In the genomic region with DNA sequence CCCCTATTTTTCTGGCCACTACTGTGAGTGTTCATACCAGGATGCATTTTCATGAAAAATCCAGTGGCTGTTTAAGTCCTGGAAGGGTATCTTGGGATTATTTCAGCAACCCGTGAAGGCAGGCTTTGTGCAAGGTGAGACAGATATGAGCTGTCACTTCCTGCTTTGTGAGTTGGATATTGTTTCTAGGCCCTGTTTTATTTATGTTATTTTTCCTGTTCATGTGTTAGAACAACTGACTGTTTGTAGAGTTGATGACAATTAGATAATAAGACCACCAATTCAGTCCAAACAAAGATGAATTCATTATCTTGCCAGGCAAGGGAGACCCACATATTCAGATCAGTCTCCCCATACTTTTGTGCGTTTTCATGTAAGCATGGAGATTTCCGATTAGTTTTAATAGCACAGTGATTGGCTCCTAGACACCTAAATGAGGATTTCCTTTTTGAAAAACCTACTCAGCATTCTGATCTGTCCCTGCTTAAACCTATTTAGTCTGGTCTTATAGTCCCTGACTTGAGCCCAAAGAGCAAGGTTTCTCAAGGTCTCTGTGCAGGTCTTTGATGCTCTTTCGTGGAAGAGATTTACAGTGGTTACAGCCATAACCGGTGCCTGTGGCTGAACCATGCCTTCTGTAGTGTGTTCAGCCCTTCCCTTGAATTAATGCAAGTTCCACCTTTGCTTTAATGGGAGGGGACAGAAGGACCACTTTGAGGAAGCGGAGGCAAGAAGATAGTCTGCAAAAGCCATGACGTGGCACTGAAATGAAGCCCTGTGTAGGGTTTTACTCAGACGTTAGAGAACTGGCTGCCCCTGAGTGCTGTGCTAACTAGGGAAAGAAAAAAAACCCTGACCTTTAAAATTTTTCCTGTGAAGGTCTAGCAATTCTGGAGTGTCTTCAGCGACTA, we compare ENCODE assay signal across 8 cellular contexts. TPM values are rescaled to one million over a fixed set of nuclear protein-coding genes. Genes with fewer than 3 reads are reported as not detected.
A peak's percentile ranks its signal among the peaks of the same experiment; 100 is the strongest.
DNase-seq lines count a peak whose midpoint lies in the region; ATAC-seq and TF ChIP-seq lines count a peak whose summit lies in the region.

No MANE protein-coding gene starts in this region.

- ATAC-seq in HG03108 (IDR thresholded peaks at IDR 0.05; ENCODE audit: unreplicated experiment) = no peak
- ATAC-seq in HG03196 (IDR thresholded peaks at IDR 0.05; ENCODE audit: unreplicated experiment) = no peak

- H3K36me3 Mint-ChIP-seq in chondrocyte (ENCODE audit: low read depth) = peaks cover 26% of the 10 kb centered on the region

- no peaks in the 10 kb centered on the region for H3K27me3 ChIP-seq in SJCRH30

- H3K4me1 ChIP-seq in SJCRH30 = peaks cover 16% of the 10 kb centered on the region

- H3K4me3 Mint-ChIP-seq in chondrocyte (ENCODE audit: unreplicated experiment) = no peak overlapping the region

- no peaks in the 10 kb centered on the region for H3K9me3 Mint-ChIP-seq in chondrocyte (ENCODE audit: low read depth)

- peak overlapping the region; percentile 93 for H3K27ac Mint-ChIP-seq in chondrocyte (ENCODE audit: unreplicated experiment)

- no peaks in the 10 kb centered on the region for H3K9me3 ChIP-seq in SJCRH30 (replicated peaks)

- peaks cover 78% of the 10 kb centered on the region for H3K4me1 Mint-ChIP-seq in chondrocyte (ENCODE audit: low read depth)

- no peaks in the 10 kb centered on the region for H3K27me3 Mint-ChIP-seq in chondrocyte (ENCODE audit: low read depth)

- TF ChIP-seq CTCF in chondrocyte (IDR thresholded peaks at IDR 0.05) = no peak

- H3K4me3 ChIP-seq in SJCRH30 = no peak overlapping the region

- peak; percentile 34 for DNase-seq in NCI-H2196 (lab: John Stamatoyannopoulos, UW; ENCODE audit: unreplicated experiment)
- no peak for DNase-seq in NCI-H2196 treated with DMSO at 0.1 percent for 48 hours (lab: John Stamatoyannopoulos, UW; ENCODE audit: unreplicated experiment)
- DNase-seq in SJCRH30 = no peak
- no peak for DNase-seq in chondrocyte (ENCODE audit: low spot score)
- peak; percentile 65 for DNase-seq in midbrain (lab: John Stamatoyannopoulos, UW)
- DNase-seq in ureter (ENCODE audit: low spot score) = peak; percentile 45

- H3K36me3 ChIP-seq in SJCRH30 = peaks cover 12% of the 10 kb centered on the region

- peak overlapping the region; percentile 64; the same call in 1 of the 2 replicates for H3K27ac ChIP-seq in SJCRH30

RNA-seq across cellular contexts. Expression of a gene that starts 42.8 kb away (rescaled TPM):
- 36.1 and 36.4 TPM in 2 replicates for total RNA-seq in SJCRH30 (2014; rRNA removed; shearing (Covaris generic))
- total RNA-seq in chondrocyte = 50.4 to 71.1 TPM (median 64.6 TPM) in 3 replicates
- 121 TPM for total RNA-seq in ureter

Comparison
In these comparisons a context has a peak if more than half of its experiments do, and no peak if none do; other contexts are left out.
1. DNase-seq: peak in NCI-H2196 (single experiment), midbrain (single experiment) and ureter (single experiment); none in NCI-H2196 treated with DMSO at 0.1 percent for 48 hours (single experiment), SJCRH30 (0 of 2) and chondrocyte (single experiment).